ENCODE assay signal across 9 cellular contexts in the genomic region with DNA sequence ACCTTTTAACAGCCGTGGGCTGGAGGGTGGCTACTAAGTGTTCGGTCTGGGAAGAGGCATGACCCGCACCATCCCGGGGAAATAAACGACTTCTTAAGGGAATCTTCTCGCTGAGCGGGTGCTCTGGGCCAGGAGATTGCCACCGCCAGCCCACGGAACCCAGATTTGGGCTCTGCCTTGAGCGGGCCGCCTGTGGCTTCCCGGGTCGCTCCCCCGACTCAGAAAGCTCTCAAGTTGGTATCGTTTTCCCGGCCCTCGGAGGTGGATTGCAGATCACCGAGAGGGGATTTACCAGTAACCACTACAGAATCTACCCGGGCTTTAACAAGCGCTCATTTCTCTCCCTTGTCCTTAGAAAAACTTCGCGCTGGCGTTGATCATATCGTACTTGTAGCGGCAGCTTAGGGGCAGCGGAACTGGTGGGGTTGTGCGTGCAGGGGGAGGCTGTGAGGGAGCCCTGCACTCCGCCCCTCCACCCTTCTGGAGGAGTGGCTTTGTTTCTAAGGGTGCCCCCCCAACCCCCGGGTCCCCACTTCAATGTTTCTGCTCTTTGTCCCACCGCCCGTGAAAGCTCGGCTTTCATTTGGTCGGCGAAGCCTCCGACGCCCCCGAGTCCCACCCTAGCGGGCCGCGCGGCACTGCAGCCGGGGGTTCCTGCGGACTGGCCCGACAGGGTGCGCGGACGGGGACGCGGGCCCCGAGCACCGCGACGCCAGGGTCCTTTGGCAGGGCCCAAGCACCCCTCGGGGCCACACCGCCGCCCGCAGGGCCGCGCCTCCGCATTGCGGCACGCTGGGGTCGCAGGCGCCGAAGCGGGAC. TPM values are rescaled to one million over a fixed set of nuclear protein-coding genes. Genes with fewer than 3 reads are reported as not detected.
DNase-seq lines count a peak whose midpoint lies in the region; FAIRE-seq and TF ChIP-seq lines count a peak whose summit lies in the region.
"Had no signal": no experiment of that assay in that cellular context is flagged by ENCODE, and none has a peak within 500 bp of the region (broad histone marks: within the 10 kb centered on the region; RNA-seq: fewer than 3 reads in every experiment).

No MANE protein-coding gene starts in this region.

- peaks cover 65 to 84% (median 84%) of the 10 kb centered on the region in 11 experiments for H3K27me3 ChIP-seq in BLaER1 treated with 17β-estradiol and CSF1 and Interleukin-3, amounts not matched to agents 10 nM and 100 nM
- H3K27me3 ChIP-seq in HUES6 (ENCODE audit: control insufficient read depth, insufficient read depth, low read length): peaks cover 81% of the 10 kb centered on the region
- H3K27me3 ChIP-seq in astrocyte (ENCODE audit: insufficient read depth, low read length): peaks cover 32% of the 10 kb centered on the region

- peaks cover 0 to 8% (median 0%) of the 10 kb centered on the region in 11 experiments; a peak in 4 of 22 replicates for H3K9me3 ChIP-seq in BLaER1 treated with 17β-estradiol and CSF1 and Interleukin-3, amounts not matched to agents 10 nM and 100 nM (replicated peaks in 1 of 11)
- H3K9me3 ChIP-seq in HUES6 (ENCODE audit: control insufficient read depth, insufficient read depth, low read depth, low read length) (0 out of 2 replicates have a peak, but pooled peaks cover 3% of the 10 kb centered on the region), astrocyte (ENCODE audit: insufficient read depth, low read depth, low read length) (no peaks in the 10 kb centered on the region)
- H3K9me3 ChIP-seq: body of pancreas had no signal

- peak overlapping the region; percentile 87 for H2AFZ ChIP-seq in astrocyte (ENCODE audit: low read depth, low read length)

- TF ChIP-seq CTCF in astrocyte (IDR thresholded peaks at IDR 0.05; ENCODE audit: insufficient read depth, low read depth, low read length): no peak
- no peak for TF ChIP-seq CTCF in nephron progenitor cell (IDR thresholded peaks at IDR 0.05)

- peaks cover 52 to 69% (median 59%) of the 10 kb centered on the region in 10 experiments for H3K4me1 ChIP-seq in BLaER1 treated with 17β-estradiol and CSF1 and Interleukin-3, amounts not matched to agents 10 nM and 100 nM
- H3K4me1 ChIP-seq in HUES6 (ENCODE audit: control insufficient read depth, insufficient read depth, low read length) (peaks cover 27% of the 10 kb centered on the region), astrocyte (ENCODE audit: insufficient read depth, low read length) (peaks cover 5% of the 10 kb centered on the region)

- peak overlapping the region; percentile 44 to 69 (median 55) for H3K4me3 ChIP-seq in BLaER1 treated with 17β-estradiol and CSF1 and Interleukin-3, amounts not matched to agents 10 nM and 100 nM
- H3K4me3 ChIP-seq in HUES6 (ENCODE audit: low read depth, low read length): peak overlapping the region; percentile 70
- peak overlapping the region; percentile 39 for H3K4me3 ChIP-seq in astrocyte (ENCODE audit: insufficient read depth, low read depth, low read length)

- peak overlapping the region in 2 of 11 experiments; percentile 42 to 67; a peak in 2 of 22 replicates for H3K27ac ChIP-seq in BLaER1 treated with 17β-estradiol and CSF1 and Interleukin-3, amounts not matched to agents 10 nM and 100 nM
- no peak overlapping the region for H3K27ac ChIP-seq in HUES6 (ENCODE audit: low read depth, low read length)
- H3K27ac ChIP-seq in astrocyte (ENCODE audit: low read depth, low read length): no peak overlapping the region

- no peak overlapping the region for H3K4me3 Mint-ChIP-seq in astrocyte (ENCODE audit: unreplicated experiment)
- H3K4me3 Mint-ChIP-seq in nephron progenitor cell: peak overlapping the region; percentile 42

- H3K4me1 Mint-ChIP-seq in astrocyte (ENCODE audit: low read depth, unreplicated experiment) (peaks cover 2% of the 10 kb centered on the region), nephron progenitor cell (peaks cover 24% of the 10 kb centered on the region)

- H3K36me3 Mint-ChIP-seq in astrocyte (ENCODE audit: low read depth, unreplicated experiment) (no peaks in the 10 kb centered on the region), nephron progenitor cell (ENCODE audit: low read depth) (no peaks in the 10 kb centered on the region)

- DNase-seq in astrocyte (ENCODE audit: low read depth) (no peak), nephron progenitor cell (peak; percentile 47), HuH-7 (ENCODE audit: low spot score) (no peak), AG08396 (ENCODE audit: low spot score) (no peak), KBM-7 (no peak), HCEC 1CT (no peak)

- peaks cover 25% of the 10 kb centered on the region for H3K27me3 Mint-ChIP-seq in astrocyte (ENCODE audit: low read depth, unreplicated experiment)
- H3K27me3 Mint-ChIP-seq in nephron progenitor cell (ENCODE audit: low read depth, poor library complexity): peaks cover 79% of the 10 kb centered on the region

- H3K4me2 ChIP-seq in BLaER1 treated with 17β-estradiol and CSF1 and Interleukin-3, amounts not matched to agents 10 nM and 100 nM: peak overlapping the region; percentile 82 to 96 (median 93)
- peak overlapping the region; percentile 87 for H3K4me2 ChIP-seq in astrocyte (ENCODE audit: low read length)

- FAIRE-seq in astrocyte (lab: Jason Lieb, UNC): no peak

- in situ Hi-C loops in KBM-7 (cut with MboI; ENCODE audit: low pct_unique_long_range_greater_than_20kb, low sequenced_read_pairs): no loop called here

- peaks cover 5 to 67% (median 59%) of the 10 kb centered on the region in 11 experiments; a peak in 21 of 22 replicates for H4K20me1 ChIP-seq in BLaER1 treated with 17β-estradiol and CSF1 and Interleukin-3, amounts not matched to agents 10 nM and 100 nM
- H4K20me1 ChIP-seq in astrocyte (ENCODE audit: insufficient read depth, low read length): peaks cover 7% of the 10 kb centered on the region

- H3K9ac ChIP-seq in BLaER1 treated with 17β-estradiol and CSF1 and Interleukin-3, amounts not matched to agents 10 nM and 100 nM: peak overlapping the region in 8 of 11 experiments; percentile 47 to 76 (median 61); a peak in 13 of 22 replicates
- no peak overlapping the region for H3K9ac ChIP-seq in HUES6 (ENCODE audit: low read length)
- no peak overlapping the region for H3K9ac ChIP-seq in astrocyte (ENCODE audit: low read length)

- H3K79me2 ChIP-seq in astrocyte (ENCODE audit: insufficient read depth, low read length): peaks cover 5% of the 10 kb centered on the region

- H3K36me3 ChIP-seq in BLaER1 treated with 17β-estradiol and CSF1 and Interleukin-3, amounts not matched to agents 10 nM and 100 nM: peaks cover 0 to 6% (median 2%) of the 10 kb centered on the region in 11 experiments; a peak in 10 of 22 replicates
- H3K36me3 ChIP-seq in HUES6 (ENCODE audit: control insufficient read depth, insufficient read depth, low read length): no peaks in the 10 kb centered on the region
- H3K36me3 ChIP-seq in astrocyte (ENCODE audit: insufficient read depth, low read length): no peaks in the 10 kb centered on the region

- no peak overlapping the region for H3K27ac Mint-ChIP-seq in astrocyte (ENCODE audit: unreplicated experiment)
- H3K27ac Mint-ChIP-seq in nephron progenitor cell: no peak overlapping the region

- peaks cover 4% of the 10 kb centered on the region for H3K9me3 Mint-ChIP-seq in astrocyte (ENCODE audit: unreplicated experiment)
- no peaks in the 10 kb centered on the region for H3K9me3 Mint-ChIP-seq in nephron progenitor cell

RNA-seq across cellular contexts. Expression of gene CBX4, which starts 3.6 kb away (rescaled TPM):
- total RNA-seq in astrocyte: 12.6 and 16.9 TPM in 2 replicates

RNA-seq across cellular contexts. Expression of gene CBX8, which starts 46.0 kb away (rescaled TPM):
- 2.5 and 3.4 TPM in 2 replicates for total RNA-seq in astrocyte

Comparison
In these comparisons a context has a peak if more than half of its experiments do, and no peak if none do; other contexts are left out.
1. H3K9ac ChIP-seq: peak in BLaER1 treated with 17β-estradiol and CSF1 and Interleukin-3, amounts not matched to agents 10 nM and 100 nM (8 of 11); none in HUES6 (single experiment) and astrocyte (single experiment).
2. Peak in every context shown above with its lines, with median percentiles within 50 percentile points of each other: H3K4me3 ChIP-seq.